In genomic region chr6:123702943-123703342, GRCh38 we compare ENCODE assay signal across 40 cellular contexts.
"Had no signal": no experiment of that assay in that cellular context is flagged by ENCODE, and none has a peak within 500 bp of the region (broad histone marks: within the 10 kb centered on the region; RNA-seq: fewer than 3 reads in every experiment).

No MANE protein-coding gene starts in this region.

- FAIRE-seq: astrocyte, bronchial epithelial cell had no signal

- H3K4me3 ChIP-seq: adrenal gland, ascending aorta, body of pancreas, breast epithelium, cardiac muscle cell had no signal

- H3K4me3 Mint-ChIP-seq: activated naive CD4-positive, alpha-beta T cell treated with anti-CD3 and anti-CD28 coated beads for 36 hours; activated naive CD4-positive, alpha-beta T cell treated with anti-CD3 and anti-CD28 coated beads, Interleukin-2, amount 10 ng/mL, durations not matched to agents 7 days and 5 days; activated naive CD4-positive, alpha-beta T cell treated with anti-CD3 and anti-CD28 coated beads, Interleukin-2, amount 50 U/mL, for 24 hours; activated naive CD8-positive, alpha-beta T cell; activated naive CD8-positive, alpha-beta T cell treated with anti-CD3 and anti-CD28 coated beads for 36 hours; activated naive CD8-positive, alpha-beta T cell treated with anti-CD3 and anti-CD28 coated beads, Interleukin-2, amount 10 ng/mL, durations not matched to agents 7 days and 5 days; activated naive CD8-positive, alpha-beta T cell treated with anti-CD3 and anti-CD28 coated beads, Interleukin-2, amount 50 U/mL, for 24 hours; activated T-cell treated with anti-CD3 and anti-CD28 coated beads, Interleukin-2, amount 50 U/mL, for 24 hours; activated T-cell treated with anti-CD3 and anti-CD28 coated beads, Interleukin-2, amount 50 U/mL, for 4 hours; activated T-cell treated with anti-CD3 and anti-CD28 coated beads, Interleukin-2, amount 50 U/mL, for 72 hours; activated T-helper 1 cell treated with anti-CD3 and anti-CD28 coated beads, Interleukin-12 subunit alpha, Interleukin-12 subunit beta, Interleukin-2, Interleukin-4 antibody, amounts not matched to agents 30 ng/mL and 10 ng/mL and 1 ng/mL, durations not matched to agents 14 hours and 24 hours and 36 hours; activated T-helper 17 cell treated with anti-CD3 and anti-CD28 coated beads, Interleukin-2, amount 50 U/mL, for 72 hours; brain; central memory CD8-positive, alpha-beta T cell had no signal

- H3K27me3 ChIP-seq: adrenal gland, ascending aorta, body of pancreas, brain microvascular endothelial cell, breast epithelium, cardiac muscle cell had no signal

- H3K36me3 ChIP-seq: adrenal gland, ascending aorta, brain microvascular endothelial cell, breast epithelium, cardiac muscle cell had no signal

- DNase-seq: activated effector memory CD4-positive, alpha-beta T cell treated with anti-CD3 and anti-CD28 coated beads, Interleukin-2, amount 50 U/mL, for 16 hours; activated effector memory CD4-positive, alpha-beta T cell treated with Interleukin-2 at 50 U/mL for 16 hours; activated gamma-delta T cell; activated gamma-delta T cell treated with Interleukin-2 at 50 U/mL for 16 hours; activated naive CD4-positive, alpha-beta T cell; activated naive CD4-positive, alpha-beta T cell treated with anti-CD3 and anti-CD28 coated beads for 36 hours; activated naive CD4-positive, alpha-beta T cell treated with anti-CD3 and anti-CD28 coated beads, Interleukin-2, amount 10 ng/mL, durations not matched to agents 7 days and 5 days; activated naive CD4-positive, alpha-beta T cell treated with anti-CD3 and anti-CD28 coated beads, Interleukin-2, amount 50 U/mL, for 16 hours; activated naive CD4-positive, alpha-beta T cell treated with Interleukin-2 at 50 U/mL for 16 hours; activated naive CD8-positive, alpha-beta T cell treated with anti-CD3 and anti-CD28 coated beads for 36 hours; activated naive CD8-positive, alpha-beta T cell treated with anti-CD3 and anti-CD28 coated beads, Interleukin-2, amount 10 ng/mL, durations not matched to agents 7 days and 5 days; activated naive CD8-positive, alpha-beta T cell treated with anti-CD3 and anti-CD28 coated beads, Interleukin-2, amount 50 U/mL, for 24 hours; activated T-cell treated with anti-CD3 and anti-CD28 coated beads, Interleukin-2, amount 50 U/mL, for 1 hour; activated T-cell treated with anti-CD3 and anti-CD28 coated beads, Interleukin-2, amount 50 U/mL, for 24 hours; activated T-cell treated with anti-CD3 and anti-CD28 coated beads, Interleukin-2, amount 50 U/mL, for 4 hours; activated T-cell treated with anti-CD3 and anti-CD28 coated beads, Interleukin-2, amount 50 U/mL, for 48 hours; activated T-cell treated with anti-CD3 and anti-CD28 coated beads, Interleukin-2, amount 50 U/mL, for 72 hours; adrenal gland; amniotic stem cell; amygdala; anterior cingulate cortex; aorta; body of pancreas; brain microvascular endothelial cell; caudate nucleus; central memory CD4-positive, alpha-beta T cell; cerebellar nuclear complex had no signal

- ATAC-seq: activated naive CD4-positive, alpha-beta T cell treated with anti-CD3 and anti-CD28 coated beads, Interleukin-2, amount 50 U/mL, for 72 hours; activated naive CD8-positive, alpha-beta T cell treated with anti-CD3 and anti-CD28 coated beads, Interleukin-2, amount 50 U/mL, for 24 hours; activated T-cell treated with anti-CD3 and anti-CD28 coated beads, Interleukin-2, amount 50 U/mL, for 4 hours; activated T-cell treated with anti-CD3 and anti-CD28 coated beads, Interleukin-2, amount 50 U/mL, for 72 hours; activated T-helper 17 cell treated with anti-CD3 and anti-CD28 coated beads, Interleukin-2, amount 50 U/mL, for 72 hours; body of pancreas had no signal

- H3K4me1 Mint-ChIP-seq: activated naive CD4-positive, alpha-beta T cell treated with anti-CD3 and anti-CD28 coated beads, Interleukin-2, amount 10 ng/mL, durations not matched to agents 7 days and 5 days; activated naive CD4-positive, alpha-beta T cell treated with anti-CD3 and anti-CD28 coated beads, Interleukin-2, amount 50 U/mL, for 24 hours; activated naive CD8-positive, alpha-beta T cell treated with anti-CD3 and anti-CD28 coated beads for 36 hours; activated naive CD8-positive, alpha-beta T cell treated with anti-CD3 and anti-CD28 coated beads, Interleukin-2, amount 10 ng/mL, durations not matched to agents 7 days and 5 days; activated naive CD8-positive, alpha-beta T cell treated with anti-CD3 and anti-CD28 coated beads, Interleukin-2, amount 50 U/mL, for 24 hours; activated T-helper 17 cell treated with anti-CD3 and anti-CD28 coated beads, Interleukin-2, amount 50 U/mL, for 72 hours; brain; central memory CD8-positive, alpha-beta T cell had no signal

- H3K9me3 ChIP-seq: adrenal gland, ascending aorta, body of pancreas, breast epithelium had no signal

- H3K27me3 Mint-ChIP-seq: activated naive CD4-positive, alpha-beta T cell treated with anti-CD3 and anti-CD28 coated beads, Interleukin-2, amount 10 ng/mL, durations not matched to agents 7 days and 5 days; activated naive CD4-positive, alpha-beta T cell treated with anti-CD3 and anti-CD28 coated beads, Interleukin-2, amount 50 U/mL, for 24 hours; activated naive CD8-positive, alpha-beta T cell; activated naive CD8-positive, alpha-beta T cell treated with anti-CD3 and anti-CD28 coated beads for 36 hours; activated naive CD8-positive, alpha-beta T cell treated with anti-CD3 and anti-CD28 coated beads, Interleukin-2, amount 10 ng/mL, durations not matched to agents 7 days and 5 days; activated naive CD8-positive, alpha-beta T cell treated with anti-CD3 and anti-CD28 coated beads, Interleukin-2, amount 50 U/mL, for 24 hours; activated T-cell treated with anti-CD3 and anti-CD28 coated beads, Interleukin-2, amount 50 U/mL, for 24 hours; activated T-helper 17 cell treated with anti-CD3 and anti-CD28 coated beads, Interleukin-2, amount 50 U/mL, for 72 hours; brain; central memory CD8-positive, alpha-beta T cell had no signal

- H3K36me3 Mint-ChIP-seq: activated naive CD4-positive, alpha-beta T cell treated with anti-CD3 and anti-CD28 coated beads, Interleukin-2, amount 10 ng/mL, durations not matched to agents 7 days and 5 days; activated naive CD4-positive, alpha-beta T cell treated with anti-CD3 and anti-CD28 coated beads, Interleukin-2, amount 50 U/mL, for 24 hours; activated naive CD4-positive, alpha-beta T cell treated with anti-CD3 and anti-CD28 coated beads, Interleukin-2, amount 50 U/mL, for 72 hours; activated naive CD8-positive, alpha-beta T cell; activated naive CD8-positive, alpha-beta T cell treated with anti-CD3 and anti-CD28 coated beads for 36 hours; activated naive CD8-positive, alpha-beta T cell treated with anti-CD3 and anti-CD28 coated beads, Interleukin-2, amount 10 ng/mL, durations not matched to agents 7 days and 5 days; brain had no signal

- H3K27ac ChIP-seq: adrenal gland, ascending aorta, body of pancreas, brain microvascular endothelial cell, breast epithelium, cardiac muscle cell had no signal

- H3K9me3 Mint-ChIP-seq: activated naive CD4-positive, alpha-beta T cell treated with anti-CD3 and anti-CD28 coated beads for 36 hours; activated naive CD4-positive, alpha-beta T cell treated with anti-CD3 and anti-CD28 coated beads, Interleukin-2, amount 10 ng/mL, durations not matched to agents 7 days and 5 days; activated naive CD8-positive, alpha-beta T cell treated with anti-CD3 and anti-CD28 coated beads, Interleukin-2, amount 10 ng/mL, durations not matched to agents 7 days and 5 days; activated naive CD8-positive, alpha-beta T cell treated with anti-CD3 and anti-CD28 coated beads, Interleukin-2, amount 50 U/mL, for 24 hours; activated T-cell treated with anti-CD3 and anti-CD28 coated beads, Interleukin-2, amount 50 U/mL, for 24 hours; activated T-cell treated with anti-CD3 and anti-CD28 coated beads, Interleukin-2, amount 50 U/mL, for 4 hours; activated T-helper 1 cell treated with anti-CD3 and anti-CD28 coated beads, Interleukin-12 subunit alpha, Interleukin-12 subunit beta, Interleukin-2, Interleukin-4 antibody, amounts not matched to agents 30 ng/mL and 10 ng/mL and 1 ng/mL, durations not matched to agents 14 hours and 24 hours and 36 hours; activated T-helper 17 cell treated with anti-CD3 and anti-CD28 coated beads, Interleukin-2, amount 50 U/mL, for 72 hours; activated T-helper 2 cell treated with anti-CD3 and anti-CD28 coated beads, Interferon-gamma antibody, Interleukin-2, Interleukin-4, amounts not matched to agents 10 μg/mL and 5 μg/mL and 100 μg/mL, durations not matched to agents 14 hours and 24 hours and 36 hours; brain had no signal

- H3K27ac Mint-ChIP-seq: activated naive CD4-positive, alpha-beta T cell treated with anti-CD3 and anti-CD28 coated beads for 36 hours; activated naive CD4-positive, alpha-beta T cell treated with anti-CD3 and anti-CD28 coated beads, Interleukin-2, amount 10 ng/mL, durations not matched to agents 7 days and 5 days; activated naive CD4-positive, alpha-beta T cell treated with anti-CD3 and anti-CD28 coated beads, Interleukin-2, amount 50 U/mL, for 24 hours; activated naive CD4-positive, alpha-beta T cell treated with anti-CD3 and anti-CD28 coated beads, Interleukin-2, amount 50 U/mL, for 72 hours; activated naive CD8-positive, alpha-beta T cell; activated naive CD8-positive, alpha-beta T cell treated with anti-CD3 and anti-CD28 coated beads for 36 hours; activated naive CD8-positive, alpha-beta T cell treated with anti-CD3 and anti-CD28 coated beads, Interleukin-2, amount 10 ng/mL, durations not matched to agents 7 days and 5 days; activated naive CD8-positive, alpha-beta T cell treated with anti-CD3 and anti-CD28 coated beads, Interleukin-2, amount 50 U/mL, for 24 hours; activated T-cell treated with anti-CD3 and anti-CD28 coated beads, Interleukin-2, amount 50 U/mL, for 24 hours; activated T-cell treated with anti-CD3 and anti-CD28 coated beads, Interleukin-2, amount 50 U/mL, for 72 hours; activated T-helper 1 cell treated with anti-CD3 and anti-CD28 coated beads, Interleukin-12 subunit alpha, Interleukin-12 subunit beta, Interleukin-2, Interleukin-4 antibody, amounts not matched to agents 30 ng/mL and 10 ng/mL and 1 ng/mL, durations not matched to agents 14 hours and 24 hours and 36 hours; activated T-helper 17 cell treated with anti-CD3 and anti-CD28 coated beads, Interleukin-2, amount 50 U/mL, for 72 hours; activated T-helper 2 cell treated with anti-CD3 and anti-CD28 coated beads, Interferon-gamma antibody, Interleukin-2, Interleukin-4, amounts not matched to agents 10 μg/mL and 5 μg/mL and 100 μg/mL, durations not matched to agents 14 hours and 24 hours and 36 hours; brain had no signal

- H3K4me1 ChIP-seq: adrenal gland, ascending aorta, body of pancreas, breast epithelium had no signal
